8 cellular contexts compared by ENCODE assay signal in the genomic region with DNA sequence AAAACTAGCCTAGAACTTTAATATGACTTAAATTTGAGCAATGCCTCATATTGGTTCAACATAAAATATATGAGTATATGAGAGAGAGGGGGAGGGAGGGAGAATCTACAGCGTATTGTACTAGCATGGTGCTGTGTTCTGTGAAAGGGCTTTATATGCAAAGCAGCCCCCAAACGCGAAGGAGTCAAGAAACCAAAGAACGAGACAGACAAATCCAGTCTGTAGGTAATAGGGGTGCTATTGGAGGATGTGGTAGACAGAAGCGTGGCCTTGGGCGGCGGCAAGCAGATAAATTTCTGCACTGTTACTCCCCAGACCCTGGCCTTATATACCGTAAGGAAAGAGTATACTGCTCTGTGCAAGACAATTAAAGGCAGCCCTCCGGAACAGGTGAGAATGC. TPM values are rescaled to one million over a fixed set of nuclear protein-coding genes. Genes with fewer than 3 reads are reported as not detected.
DNase-seq lines count a peak whose midpoint lies in the region; ATAC-seq, FAIRE-seq and TF ChIP-seq lines count a peak whose summit lies in the region.

No MANE protein-coding gene starts in this region.

- peak overlapping the region; percentile 73 for H3K4me3 ChIP-seq in bronchial epithelial cell (ENCODE audit: low read depth, low read length)

- no peaks in the 10 kb centered on the region for H3K27me3 ChIP-seq in bronchial epithelial cell (ENCODE audit: control insufficient read depth, insufficient read depth, low read length)

- no peak for ATAC-seq in stimulated activated naive CD8-positive, alpha-beta T cell treated with anti-CD3 and anti-CD28 coated beads, Interleukin-15, Interleukin-2, amounts not matched to agents 100 U/mL and 50 U/mL, for 24 hours
- ATAC-seq in HG03565 (IDR thresholded peaks at IDR 0.05; ENCODE audit: unreplicated experiment) = peak; percentile 15
- peak in 1 of 2 donors; percentile 41 for ATAC-seq in naive thymus-derived CD8-positive, alpha-beta T cell
- no peak for ATAC-seq in GM21737 (IDR thresholded peaks at IDR 0.05; ENCODE audit: unreplicated experiment)

- H3K4me1 Mint-ChIP-seq in stimulated activated naive CD8-positive, alpha-beta T cell treated with anti-CD3 and anti-CD28 coated beads, Interleukin-15, Interleukin-2, amounts not matched to agents 100 ng/mL and 50 ng/mL, for 24 hours (ENCODE audit: low read depth) = peaks cover 28% of the 10 kb centered on the region
- peaks cover 9 to 34% (median 18%) of the 10 kb centered on the region in 4 donors for H3K4me1 Mint-ChIP-seq in naive thymus-derived CD8-positive, alpha-beta T cell

- peak overlapping the region; percentile 80 for H3K4me3 Mint-ChIP-seq in stimulated activated naive CD8-positive, alpha-beta T cell treated with anti-CD3 and anti-CD28 coated beads, Interleukin-15, Interleukin-2, amounts not matched to agents 100 ng/mL and 50 ng/mL, for 24 hours
- peak overlapping the region; percentile 78 to 96 (median 90) for H3K4me3 Mint-ChIP-seq in naive thymus-derived CD8-positive, alpha-beta T cell

- no peak for DNase-seq in stimulated activated naive CD8-positive, alpha-beta T cell treated with anti-CD3 and anti-CD28 coated beads, Interleukin-15, Interleukin-2, amounts not matched to agents 100 U/mL and 50 U/mL, for 24 hours
- DNase-seq in bronchial epithelial cell (ENCODE audit: low read depth) (peak; percentile 11), DMS53 (lab: John Stamatoyannopoulos, UW) (no peak), NCI-H1105 treated with DMSO at 0.1 percent for 48 hours (lab: John Stamatoyannopoulos, UW) (no peak)
- peak in 4 of 10 donors; percentile 5 to 29 (median 10) for DNase-seq in naive thymus-derived CD8-positive, alpha-beta T cell

- peak overlapping the region; percentile 32 for H3K27ac Mint-ChIP-seq in stimulated activated naive CD8-positive, alpha-beta T cell treated with anti-CD3 and anti-CD28 coated beads, Interleukin-15, Interleukin-2, amounts not matched to agents 100 ng/mL and 50 ng/mL, for 24 hours
- H3K27ac Mint-ChIP-seq in naive thymus-derived CD8-positive, alpha-beta T cell = peak overlapping the region in 7 of 10 donors; percentile 8 to 89 (median 58)

- H3K36me3 ChIP-seq in bronchial epithelial cell (ENCODE audit: control insufficient read depth, insufficient read depth, low read length) = no peaks in the 10 kb centered on the region

- no peak for TF ChIP-seq CTCF in bronchial epithelial cell (IDR thresholded peaks at IDR 0.05; ENCODE audit: insufficient read depth, low read length, severe bottlenecking)

- no peaks in the 10 kb centered on the region for H3K9me3 Mint-ChIP-seq in stimulated activated naive CD8-positive, alpha-beta T cell treated with anti-CD3 and anti-CD28 coated beads, Interleukin-15, Interleukin-2, amounts not matched to agents 100 ng/mL and 50 ng/mL, for 24 hours
- peaks cover 0 to 3% (median 0%) of the 10 kb centered on the region in 9 donors for H3K9me3 Mint-ChIP-seq in naive thymus-derived CD8-positive, alpha-beta T cell

- no peak for FAIRE-seq in bronchial epithelial cell (lab: Jason Lieb, UNC)

- peaks cover 42% of the 10 kb centered on the region for H3K27me3 Mint-ChIP-seq in stimulated activated naive CD8-positive, alpha-beta T cell treated with anti-CD3 and anti-CD28 coated beads, Interleukin-15, Interleukin-2, amounts not matched to agents 100 ng/mL and 50 ng/mL, for 24 hours
- H3K27me3 Mint-ChIP-seq in naive thymus-derived CD8-positive, alpha-beta T cell = peaks cover 0 to 28% (median 9%) of the 10 kb centered on the region in 5 donors

- peaks cover 5% of the 10 kb centered on the region for H3K36me3 Mint-ChIP-seq in stimulated activated naive CD8-positive, alpha-beta T cell treated with anti-CD3 and anti-CD28 coated beads, Interleukin-15, Interleukin-2, amounts not matched to agents 100 ng/mL and 50 ng/mL, for 24 hours (ENCODE audit: low read depth)
- peaks cover 0 to 5% (median 0%) of the 10 kb centered on the region in 3 donors for H3K36me3 Mint-ChIP-seq in naive thymus-derived CD8-positive, alpha-beta T cell

- POLR2A ChIA-PET in naive thymus-derived CD8-positive, alpha-beta T cell (lab: Charles Lee) = interaction anchor here (0.5 to 0.7 kb wide), 2 partner anchors 12 to 127 kb away, joined by 3 to 4 read pairs; no protein-coding TSS in a partner anchor

RNA-seq across cellular contexts. Expression of gene ANXA5, which starts 0.8 kb away (rescaled TPM):
- 206 and 251 TPM in 2 replicates for total RNA-seq in bronchial epithelial cell
- 10 to 100 TPM; 38.2 to 40.7 TPM for total RNA-seq in naive thymus-derived CD8-positive, alpha-beta T cell
- polyA plus RNA-seq in naive thymus-derived CD8-positive, alpha-beta T cell = 10 to 100 TPM; 24.8 to 93.3 (median 87.5) TPM
